ENCODE assay signal across 10 cellular contexts in the genomic region with DNA sequence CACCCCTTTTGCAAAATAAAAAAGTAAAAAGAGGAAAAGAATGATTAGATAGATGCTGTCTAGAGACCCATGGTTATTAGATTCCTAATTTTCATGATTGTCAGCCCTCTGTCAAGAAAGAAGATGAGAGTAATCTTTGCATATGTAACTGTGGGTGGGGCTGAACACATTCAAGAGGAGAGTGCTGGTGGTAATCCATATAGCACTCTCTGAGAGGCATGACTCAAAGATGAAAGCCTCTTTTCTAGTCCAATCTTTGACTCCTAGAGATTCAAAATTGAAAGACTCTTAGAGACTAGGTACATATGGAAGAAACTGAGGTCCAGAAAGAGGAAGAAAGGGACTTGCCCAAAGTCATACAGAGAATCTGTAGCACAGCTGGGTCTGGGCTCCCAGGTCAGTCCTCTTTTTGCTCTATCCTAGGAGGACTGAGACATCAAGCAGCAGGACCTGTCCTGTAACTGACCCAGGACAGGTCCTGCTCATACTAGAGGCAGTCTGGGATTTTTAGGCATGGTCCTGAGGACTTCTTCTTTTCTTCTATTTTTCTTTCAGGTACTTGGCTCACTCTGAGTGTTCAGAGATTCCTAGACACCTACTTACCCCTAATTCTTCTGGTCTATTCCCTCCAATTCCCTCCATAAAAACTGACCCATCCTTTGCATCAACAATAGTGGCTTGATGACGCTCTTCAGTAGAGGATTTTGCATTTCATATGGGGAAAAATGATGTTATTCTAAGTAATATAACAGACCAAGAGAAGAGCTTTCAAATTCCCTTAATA. TPM values are rescaled to one million over a fixed set of nuclear protein-coding genes. Genes with fewer than 3 reads are reported as not detected.
DNase-seq lines count a peak whose midpoint lies in the region; ATAC-seq and TF ChIP-seq lines count a peak whose summit lies in the region.
"Had no signal": no experiment of that assay in that cellular context is flagged by ENCODE, and none has a peak within 500 bp of the region (broad histone marks: within the 10 kb centered on the region; RNA-seq: fewer than 3 reads in every experiment).

No MANE protein-coding gene starts in this region.

- no peaks in the 10 kb centered on the region for H3K79me1 ChIP-seq in H9 (ENCODE audit: insufficient read depth, low read depth, low read length, poor library complexity, severe bottlenecking)

- no peak overlapping the region for H4K91ac ChIP-seq in H9 (ENCODE audit: insufficient read length, low read depth, low read length)

- no peak overlapping the region for H2BK120ac ChIP-seq in H9 (ENCODE audit: low read depth, low read length, poor library complexity, severe bottlenecking)

- no peak overlapping the region for H2AFZ ChIP-seq in H9 (ENCODE audit: low read length)

- peak overlapping the region; percentile 90 for H3K27ac Mint-ChIP-seq in T-helper 2 cell treated with Interferon-gamma antibody and Interleukin-4, amounts not matched to agents 5 μg/mL and 100 μg/mL, for 36 hours
- no peak overlapping the region for H3K27ac Mint-ChIP-seq in H9

- no peak overlapping the region for H3K18ac ChIP-seq in H9 (ENCODE audit: insufficient read length, low read depth, low read length)

- H3K4me3 Mint-ChIP-seq in T-helper 2 cell treated with Interferon-gamma antibody and Interleukin-4, amounts not matched to agents 5 μg/mL and 100 μg/mL, for 36 hours = peak overlapping the region; percentile 84
- no peak overlapping the region for H3K4me3 Mint-ChIP-seq in H9

- no peaks in the 10 kb centered on the region for H3K9me3 Mint-ChIP-seq in T-helper 2 cell treated with Interferon-gamma antibody and Interleukin-4, amounts not matched to agents 5 μg/mL and 100 μg/mL, for 36 hours
- H3K9me3 Mint-ChIP-seq in H9 = peaks cover 49 to 63% of the 10 kb centered on the region in 2 experiments

- H3K27ac ChIP-seq in skeletal muscle tissue (ENCODE audit: low read depth, low read length) (peak overlapping the region; percentile 47), H9 (ENCODE audit: insufficient read length, low read depth, low read length) (no peak overlapping the region)

- no peaks in the 10 kb centered on the region for H3K36me3 ChIP-seq in skeletal muscle tissue (ENCODE audit: control insufficient read depth in 3 of 3, insufficient read depth in 3 of 3, low read length in 3 of 3)

- no peaks in the 10 kb centered on the region for H3K27me3 Mint-ChIP-seq in T-helper 2 cell treated with Interferon-gamma antibody and Interleukin-4, amounts not matched to agents 5 μg/mL and 100 μg/mL, for 36 hours (ENCODE audit: low read depth)
- peaks cover 2% of the 10 kb centered on the region; the same call in 1 of the 2 replicates for H3K27me3 Mint-ChIP-seq in H9 (ENCODE audit: low read depth)

- H3K9me3 ChIP-seq in skeletal muscle tissue (ENCODE audit: control insufficient read depth in 3 of 3, low read length in 3 of 3) (no peaks in the 10 kb centered on the region), H9 (ENCODE audit: control insufficient read depth, low read depth, low read length) (peaks cover 67% of the 10 kb centered on the region)

- H3K9ac ChIP-seq in skeletal muscle tissue (ENCODE audit: low read depth in 1 of 3, low read length in 3 of 3) (no peak overlapping the region), H9 (ENCODE audit: extremely low read depth, insufficient read length, low read length) (no peak overlapping the region)

- no peak overlapping the region for H3K56ac ChIP-seq in H9 (ENCODE audit: insufficient read length, low read depth, low read length)

- no peak overlapping the region for H3K4me2 ChIP-seq in H9 (ENCODE audit: insufficient read depth, insufficient read length, low read length)

- no peak overlapping the region for H2BK12ac ChIP-seq in H9 (ENCODE audit: insufficient read length, low read depth, low read length)

- H3K23me2 ChIP-seq in H9 (ENCODE audit: insufficient read length, low read depth, low read length, poor library complexity, severe bottlenecking) = no peaks in the 10 kb centered on the region

- H3K27me3 ChIP-seq in skeletal muscle tissue (ENCODE audit: control insufficient read depth in 3 of 3, insufficient read depth in 3 of 3, low read length in 3 of 3) = peaks cover 0 to 2% (median 0%) of the 10 kb centered on the region in 3 donors
- H3K27me3 ChIP-seq in H9 (ENCODE audit: insufficient read depth, low read length) = no peaks in the 10 kb centered on the region

- H4K8ac ChIP-seq in H9 (replicated peaks; ENCODE audit: insufficient read length, low read depth, low read length) = no peak overlapping the region

- H4K20me1 ChIP-seq in H9 (ENCODE audit: control insufficient read depth, insufficient read depth, insufficient read length) = no peaks in the 10 kb centered on the region

- no peaks in the 10 kb centered on the region for H3K79me2 ChIP-seq in H9 (ENCODE audit: insufficient read depth, low read length)

- DNase-seq in T-helper 2 cell treated with Interferon-gamma antibody and Interleukin-4, amounts not matched to agents 5 μg/mL and 100 μg/mL, for 36 hours (ENCODE audit: low spot score) = no peak
- DNase-seq in H9 (no peak), NCI-H2227 treated with DMSO at 0.1 percent for 48 hours (lab: John Stamatoyannopoulos, UW) (no peak), kidney glomerular epithelial cell (lab: John Stamatoyannopoulos, UW) (no peak)
- DNase-seq: NCI-H526 treated with DMSO at 0.1 percent for 48 hours had no signal

- H3T11ph ChIP-seq in H9 (ENCODE audit: low read length) = no peak overlapping the region

- ATAC-seq in GM18520 (IDR thresholded peaks at IDR 0.05; ENCODE audit: unreplicated experiment) (peak; percentile 32), HG02610 (IDR thresholded peaks at IDR 0.05; ENCODE audit: unreplicated experiment) (peak; percentile 52), GM18909 (IDR thresholded peaks at IDR 0.05; ENCODE audit: poor library complexity, unreplicated experiment) (no peak)

- H3K4me1 ChIP-seq in skeletal muscle tissue (ENCODE audit: control insufficient read depth in 3 of 3, insufficient read depth in 3 of 3, low read length in 3 of 3) = peaks cover 0 to 2% (median 0%) of the 10 kb centered on the region in 3 donors
- H3K4me1 ChIP-seq in H9 (ENCODE audit: insufficient read depth, low read length) = no peaks in the 10 kb centered on the region

- H2BK15ac ChIP-seq in H9 (ENCODE audit: low read depth, low read length) = no peak overlapping the region

- H3K4me1 Mint-ChIP-seq in T-helper 2 cell treated with Interferon-gamma antibody and Interleukin-4, amounts not matched to agents 5 μg/mL and 100 μg/mL, for 36 hours (ENCODE audit: low read depth) = peaks cover 71% of the 10 kb centered on the region
- no peaks in the 10 kb centered on the region for H3K4me1 Mint-ChIP-seq in H9

- TF ChIP-seq CTCF in H9 (conservative IDR thresholded peaks at IDR 0.05) = no peak

- no peak overlapping the region for H3K23ac ChIP-seq in H9 (ENCODE audit: insufficient read length, low read depth, low read length)

- no CpG with 5 or more reads among the region's 1 CpG for WGBS in H9 (ENCODE audit: extremely low coverage, insufficient read length, low lambda C conversion rate)

- no peak overlapping the region for H2BK20ac ChIP-seq in H9 (ENCODE audit: low read depth, low read length, poor library complexity, severe bottlenecking)

- no peak overlapping the region for H2BK5ac ChIP-seq in H9 (ENCODE audit: insufficient read length, low read length)

- H3K36me3 Mint-ChIP-seq in T-helper 2 cell treated with Interferon-gamma antibody and Interleukin-4, amounts not matched to agents 5 μg/mL and 100 μg/mL, for 36 hours (ENCODE audit: low read depth) = peaks cover 28% of the 10 kb centered on the region
- no peaks in the 10 kb centered on the region; a peak in 1 of 7 replicates for H3K36me3 Mint-ChIP-seq in H9 (ENCODE audit: insufficient read depth in 1 of 3, low read depth in 3 of 3)

- H2AK5ac ChIP-seq in H9 (ENCODE audit: insufficient read length, low read length) = no peak overlapping the region

- H3K14ac ChIP-seq in H9 (ENCODE audit: insufficient read depth, low read length) = no peak overlapping the region

- no peak overlapping the region for H4K5ac ChIP-seq in H9 (ENCODE audit: insufficient read length, low read depth, low read length)

- no peak overlapping the region for H3K4ac ChIP-seq in H9 (ENCODE audit: low read depth, low read length)

- H3K4me3 ChIP-seq in skeletal muscle tissue (ENCODE audit: low read length in 3 of 3) = peak overlapping the region in 1 of 3 donors; percentile 32

RNA-seq across cellular contexts. Expression of a gene that starts 23.8 kb away (rescaled TPM):
- total RNA-seq in skeletal muscle tissue (37.1 TPM), H9 (2021) (not detected in 2 replicates)
- total RNA-seq: dermis microvascular lymphatic vessel endothelial cell had no signal

Comparison
In these comparisons a context has a peak if more than half of its experiments do, and no peak if none do; other contexts are left out.
1. RNA of a gene that starts 23.8 kb away (total RNA-seq): 37.1 TPM in skeletal muscle tissue (single experiment); not detected in H9; every median in the first group is over 10 times any median in the second.